16 cellular contexts compared by ENCODE assay signal in the genomic region with DNA sequence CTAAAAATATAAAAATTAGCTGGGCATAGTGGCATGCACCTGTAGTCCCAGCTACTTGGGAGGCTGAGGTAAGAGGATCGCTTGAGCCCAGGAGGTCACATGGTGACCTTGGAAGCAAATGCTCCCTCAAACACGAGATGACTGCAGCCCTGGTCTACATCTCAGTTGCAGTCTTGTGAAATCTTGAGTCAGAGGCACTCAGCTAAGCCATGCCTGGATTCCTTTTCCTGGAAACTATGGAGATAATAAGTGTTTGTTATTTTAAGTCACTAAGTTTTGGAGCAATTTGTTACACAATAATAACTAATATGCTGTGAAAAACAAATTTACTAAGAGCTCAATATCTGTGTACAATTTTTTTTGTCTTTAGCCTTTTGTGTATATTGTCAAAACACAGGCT.
A peak's percentile ranks its signal among the peaks of the same experiment; 100 is the strongest.
DNase-seq lines count a peak whose midpoint lies in the region; ATAC-seq and TF ChIP-seq lines count a peak whose summit lies in the region.
"Had no signal": no experiment of that assay in that cellular context is flagged by ENCODE, and none has a peak within 500 bp of the region (broad histone marks: within the 10 kb centered on the region; RNA-seq: fewer than 3 reads in every experiment).

No MANE protein-coding gene starts in this region.

- H3K36me3 Mint-ChIP-seq in MCF 10A (ENCODE audit: insufficient read depth, unreplicated experiment): peaks cover 4% of the 10 kb centered on the region
- H3K36me3 Mint-ChIP-seq in osteocyte (ENCODE audit: unreplicated experiment): peaks cover 2% of the 10 kb centered on the region

- no peaks in the 10 kb centered on the region for H3K27me3 ChIP-seq in breast epithelium
- no peaks in the 10 kb centered on the region for H3K27me3 ChIP-seq in mammary epithelial cell (ENCODE audit: insufficient read depth, low read length)
- no peaks in the 10 kb centered on the region for H3K27me3 ChIP-seq in transverse colon
- no peaks in the 10 kb centered on the region for H3K27me3 ChIP-seq in esophagus squamous epithelium
- H3K27me3 ChIP-seq: esophagus muscularis mucosa had no signal

- in situ Hi-C loops in mammary epithelial cell (cut with MboI; ENCODE audit: low sequenced_read_pairs in 2 of 2) (no loop called here), transverse colon (cut with MboI; ENCODE audit: low pct_ligation_motif_present in 1 of 4, low pct_unique_long_range_greater_than_20kb in 1 of 4, low sequenced_read_pairs in 3 of 4) (no loop called here)

- H3K27ac Mint-ChIP-seq in MCF 10A (ENCODE audit: low read depth, unreplicated experiment) (peak overlapping the region; percentile 57), osteocyte (ENCODE audit: unreplicated experiment) (no peak overlapping the region)
- H3K27ac Mint-ChIP-seq: activated naive CD8-positive, alpha-beta T cell treated with anti-CD3 and anti-CD28 coated beads, Interleukin-2, amount 10 ng/mL, durations not matched to agents 7 days and 5 days had no signal

- H3K9me3 ChIP-seq in breast epithelium (no peaks in the 10 kb centered on the region), mammary epithelial cell (replicated peaks; ENCODE audit: insufficient read depth, low read length) (no peaks in the 10 kb centered on the region), transverse colon (no peaks in the 10 kb centered on the region), esophagus squamous epithelium (no peaks in the 10 kb centered on the region)
- H3K9me3 ChIP-seq: esophagus muscularis mucosa had no signal

- TF ChIP-seq CTCF in MCF 10A (IDR thresholded peaks at IDR 0.05; ENCODE audit: unreplicated experiment) (no peak), breast epithelium (IDR thresholded peaks at IDR 0.05) (no peak), mammary epithelial cell (conservative IDR thresholded peaks at IDR 0.05 in 1 of 2, IDR thresholded peaks at IDR 0.05 in 1 of 2; ENCODE audit: extremely low read depth in 1 of 2, insufficient read depth in 1 of 2, low read depth in 1 of 2, low read length in 2 of 2) (no peak), transverse colon (IDR thresholded peaks at IDR 0.05) (no peak), esophagus squamous epithelium (IDR thresholded peaks at IDR 0.05) (no peak), osteocyte (IDR thresholded peaks at IDR 0.05) (no peak)

- peak; percentile 77 for DNase-seq in MCF 10A (ENCODE audit: unreplicated experiment)
- no peak for DNase-seq in breast epithelium (ENCODE audit: low spot score in 2 of 2)
- peak; percentile 9 for DNase-seq in mammary epithelial cell
- DNase-seq in kidney tubule cell (ENCODE audit: low spot score): peak; percentile 57
- peak; percentile 10 for DNase-seq in transverse colon
- no peak for DNase-seq in esophagus squamous epithelium (lab: John Stamatoyannopoulos, UW)
- no peak for DNase-seq in osteocyte (ENCODE audit: extremely low spot score, unreplicated experiment)
- DNase-seq: activated CD8-positive, alpha-beta memory T cell treated with anti-CD3 and anti-CD28 coated beads for 24 hours; activated naive CD8-positive, alpha-beta T cell treated with anti-CD3 and anti-CD28 coated beads, Interleukin-2, amount 10 ng/mL, durations not matched to agents 7 days and 5 days; NCI-H1436; NK-92 treated with Interleukin-12 subunit alpha and Interleukin-12 subunit beta, amount 100 ng/mL, for 24 hours; nucleus accumbens; T-helper 1 cell had no signal

- no peak overlapping the region for H3K9ac ChIP-seq in mammary epithelial cell (ENCODE audit: insufficient read depth, low read length)

- BruUV-seq in MCF 10A (replicated peaks; lab: Mats Ljungman, UMichigan) (no TSS peak), mammary epithelial cell (replicated peaks; lab: Mats Ljungman, UMichigan) (no TSS peak)

- H3K9me3 Mint-ChIP-seq in MCF 10A (ENCODE audit: unreplicated experiment): no peaks in the 10 kb centered on the region
- no peaks in the 10 kb centered on the region for H3K9me3 Mint-ChIP-seq in osteocyte (ENCODE audit: unreplicated experiment)

- peaks cover 13% of the 10 kb centered on the region for H3K4me1 Mint-ChIP-seq in MCF 10A (ENCODE audit: insufficient read depth, unreplicated experiment)
- H3K4me1 Mint-ChIP-seq in osteocyte (ENCODE audit: unreplicated experiment): peaks cover 17% of the 10 kb centered on the region

- H3K27ac ChIP-seq in breast epithelium (peak overlapping the region in 1 of 2 donors; percentile 14), mammary epithelial cell (ENCODE audit: insufficient read depth, low read depth, low read length) (no peak overlapping the region), transverse colon (peak overlapping the region in 1 of 4 donors; percentile 31), esophagus squamous epithelium (no peak overlapping the region)
- H3K27ac ChIP-seq: esophagus muscularis mucosa had no signal

- TF ChIP-seq POLR2A in breast epithelium (IDR thresholded peaks at IDR 0.05) (no peak), transverse colon (IDR thresholded peaks at IDR 0.05) (no peak), esophagus squamous epithelium (IDR thresholded peaks at IDR 0.05) (no peak)

- no peaks in the 10 kb centered on the region for H3K4me1 ChIP-seq in breast epithelium
- no peaks in the 10 kb centered on the region for H3K4me1 ChIP-seq in mammary epithelial cell (ENCODE audit: insufficient read depth, low read length)
- no peaks in the 10 kb centered on the region for H3K4me1 ChIP-seq in transverse colon
- H3K4me1 ChIP-seq in esophagus squamous epithelium: no peaks in the 10 kb centered on the region

- no peak overlapping the region for H3K4me2 ChIP-seq in mammary epithelial cell (ENCODE audit: insufficient read depth, low read depth, low read length)

- intact Hi-C loops in MCF 10A (cut with micrococcal nuclease): no loop called here
- intact Hi-C loops in breast epithelium (cut with DNase I; ENCODE audit: low total_unique reads): no loop called here
- intact Hi-C loops in mammary epithelial cell (cut with micrococcal nuclease): no loop called here
- intact Hi-C loops in transverse colon (cut with DNase I; ENCODE audit: low total_unique reads): no loop called here
- intact Hi-C loops in esophagus squamous epithelium (cut with DNase I): no loop called here

- ATAC-seq in GM19455 (IDR thresholded peaks at IDR 0.05; ENCODE audit: unreplicated experiment): no peak
- ATAC-seq: left colon had no signal

- H3K27me3 Mint-ChIP-seq in MCF 10A (ENCODE audit: insufficient read depth, unreplicated experiment) (no peaks in the 10 kb centered on the region), osteocyte (ENCODE audit: unreplicated experiment) (no peaks in the 10 kb centered on the region)
- H3K27me3 Mint-ChIP-seq: activated naive CD8-positive, alpha-beta T cell treated with anti-CD3 and anti-CD28 coated beads, Interleukin-2, amount 10 ng/mL, durations not matched to agents 7 days and 5 days had no signal

- H3K36me3 ChIP-seq in breast epithelium (no peaks in the 10 kb centered on the region), mammary epithelial cell (ENCODE audit: insufficient read depth, low read length) (peaks cover 4% of the 10 kb centered on the region), transverse colon (no peaks in the 10 kb centered on the region), esophagus squamous epithelium (no peaks in the 10 kb centered on the region)
- H3K36me3 ChIP-seq: esophagus muscularis mucosa had no signal

- H3K4me3 Mint-ChIP-seq in MCF 10A (ENCODE audit: unreplicated experiment) (no peak overlapping the region), osteocyte (ENCODE audit: unreplicated experiment) (no peak overlapping the region)
- H3K4me3 Mint-ChIP-seq: activated naive CD8-positive, alpha-beta T cell treated with anti-CD3 and anti-CD28 coated beads, Interleukin-2, amount 10 ng/mL, durations not matched to agents 7 days and 5 days had no signal

- no peak for TF ChIP-seq EP300 in transverse colon (IDR thresholded peaks at IDR 0.05; ENCODE audit: low read depth)

- no peaks in the 10 kb centered on the region for H4K20me1 ChIP-seq in mammary epithelial cell (ENCODE audit: insufficient read depth, low read length)

- H3K4me3 ChIP-seq in breast epithelium (no peak overlapping the region), mammary epithelial cell (replicated peaks in 1 of 3; ENCODE audit: insufficient read depth in 1 of 3, low read depth in 2 of 3, low read length in 3 of 3) (no peak overlapping the region), transverse colon (no peak overlapping the region), esophagus squamous epithelium (no peak overlapping the region)
- H3K4me3 ChIP-seq: esophagus muscularis mucosa had no signal

- WGBS in mammary epithelial cell (ENCODE audit: low coverage, missing lambda C conversion rate): 75% methylated on average over 2 of the region's 2 CpGs
- WGBS in transverse colon (ENCODE audit: low coverage in 1 of 2), 2 donors: 55% methylated on average over 2 of the region's 2 CpGs; no CpG with 5 or more reads in 1 of the 2 donors
- WGBS in esophagus squamous epithelium, 2 donors: 38 to 60% methylated on average over 1 to 2 of the region's 2 CpGs

- POLR2A ChIA-PET in MCF 10A (lab: Yijun Ruan, JAX): interaction anchor here (0.6 to 0.8 kb wide), 2 partner anchors 12 to 15 kb away, joined by 3 read pairs; no protein-coding TSS in a partner anchor

- CTCF ChIA-PET in MCF 10A (lab: Yijun Ruan, JAX) (no interaction called here), mammary epithelial cell (lab: Charles Lee; ENCODE audit: low non-redundant PET) (no interaction called here)

- dilution Hi-C loops in mammary epithelial cell (cut with HindIII; ENCODE audit: low sequenced_read_pairs): no loop called here

- H3K79me2 ChIP-seq in mammary epithelial cell (ENCODE audit: insufficient read depth, low read length): no peaks in the 10 kb centered on the region

- no peak overlapping the region for H2AFZ ChIP-seq in mammary epithelial cell (ENCODE audit: low read depth, low read length)

Comparison
In these comparisons a context has a peak if more than half of its experiments do, and no peak if none do; other contexts are left out.
1. DNase-seq: peak in MCF 10A (single experiment), mammary epithelial cell (single experiment), kidney tubule cell (single experiment) and transverse colon (single experiment); none in breast epithelium (0 of 2), esophagus squamous epithelium (single experiment) and osteocyte (single experiment).